In genomic region chr6:107550241-107550840, GRCh38 we compare ENCODE assay signal across 17 cellular contexts.
DNase-seq lines count a peak whose midpoint lies in the region; ATAC-seq and TF ChIP-seq lines count a peak whose summit lies in the region.
"Had no signal": no experiment of that assay in that cellular context is flagged by ENCODE, and none has a peak within 500 bp of the region (broad histone marks: within the 10 kb centered on the region; RNA-seq: fewer than 3 reads in every experiment).

No MANE protein-coding gene starts in this region.

- no peak overlapping the region for H3K9ac ChIP-seq in Karpas-422 (ENCODE audit: low read length)
- peak overlapping the region; percentile 50 for H3K9ac ChIP-seq in OCI-LY1 (ENCODE audit: low read length)

- no peaks in the 10 kb centered on the region for H3F3A ChIP-seq in OCI-LY1 (ENCODE audit: insufficient read depth, low read length)

- H3K36me3 ChIP-seq in Karpas-422 (ENCODE audit: insufficient read depth, low read length) (0 out of 2 replicates have a peak, but pooled peaks cover 4% of the 10 kb centered on the region), OCI-LY1 (ENCODE audit: insufficient read depth, low read length) (peaks cover 49% of the 10 kb centered on the region)
- H3K36me3 ChIP-seq: brain microvascular endothelial cell had no signal

- no peaks in the 10 kb centered on the region for H3K9me2 ChIP-seq in Karpas-422 (replicated peaks; ENCODE audit: insufficient read depth, low read length)
- no peaks in the 10 kb centered on the region for H3K9me2 ChIP-seq in OCI-LY1 (ENCODE audit: low read depth, low read length)

- H2AFZ ChIP-seq in Karpas-422 (ENCODE audit: low read length): no peak overlapping the region
- no peak overlapping the region for H2AFZ ChIP-seq in OCI-LY1 (ENCODE audit: low read length)

- intact Hi-C loops in Right ventricle myocardium inferior (cut with DNase I): no loop called here

- TF ChIP-seq CTCF in OCI-LY1 (IDR thresholded peaks at IDR 0.05; ENCODE audit: low read length): no peak

- ATAC-seq in GM21390 (IDR thresholded peaks at IDR 0.05; ENCODE audit: unreplicated experiment) (no peak), Right ventricle myocardium inferior (no peak)
- ATAC-seq: activated T-helper 17 cell treated with anti-CD3 and anti-CD28 coated beads, Interleukin-2, amount 50 U/mL, for 72 hours; K562 had no signal

- peak overlapping the region; percentile 59 for H3K27ac ChIP-seq in Karpas-422 (ENCODE audit: low read length)
- H3K27ac ChIP-seq in OCI-LY1 (ENCODE audit: low read depth, low read length, poor library complexity, severe bottlenecking): peak overlapping the region; percentile 98
- H3K27ac ChIP-seq: brain microvascular endothelial cell, skin epidermis had no signal

- peak overlapping the region; percentile 15 for H3K4me2 ChIP-seq in Karpas-422 (ENCODE audit: low read depth, low read length, poor library complexity, severe bottlenecking)
- H3K4me2 ChIP-seq in OCI-LY1 (ENCODE audit: low read length): peak overlapping the region; percentile 68

- H3K4me1 ChIP-seq in Karpas-422 (ENCODE audit: low read length): peaks cover 22% of the 10 kb centered on the region
- peaks cover 30% of the 10 kb centered on the region for H3K4me1 ChIP-seq in OCI-LY1 (ENCODE audit: insufficient read depth, low read length, severe bottlenecking)

- DNase-seq in Karpas-422 (peak; percentile 53), glomerular visceral epithelial cell (ENCODE audit: extremely low spot score) (peak; percentile 9), superior temporal gyrus (ENCODE audit: extremely low spot score) (peak; percentile 73), NOMO-1 treated with dmso at 0.1 percent for 144 hours (lab: John Stamatoyannopoulos, UW; ENCODE audit: unreplicated experiment) (no peak), NCI-H1930 (lab: John Stamatoyannopoulos, UW) (no peak), Right ventricle myocardium inferior (ENCODE audit: missing footprints) (no peak)
- DNase-seq: activated CD4-positive, alpha-beta T cell treated with anti-CD3 and anti-CD28 coated beads for 48 hours; BE2C; brain microvascular endothelial cell; GF-D8; NCI-H1092; SHP77 had no signal

- H3K9me3 ChIP-seq in Karpas-422 (ENCODE audit: low read length): no peaks in the 10 kb centered on the region
- no peaks in the 10 kb centered on the region for H3K9me3 ChIP-seq in OCI-LY1 (ENCODE audit: low read length)
- H3K9me3 ChIP-seq: BE2C had no signal

- H3K4me3 ChIP-seq in Karpas-422 (ENCODE audit: low read length): no peak overlapping the region
- H3K4me3 ChIP-seq in OCI-LY1 (ENCODE audit: low read depth, low read length, poor library complexity, severe bottlenecking): peak overlapping the region; percentile 42
- H3K4me3 ChIP-seq: K562, skin epidermis had no signal

- no peaks in the 10 kb centered on the region for H4K20me1 ChIP-seq in Karpas-422 (ENCODE audit: insufficient read depth, low read depth, low read length)
- H4K20me1 ChIP-seq in OCI-LY1 (ENCODE audit: insufficient read depth, low read length): no peaks in the 10 kb centered on the region

- H3K27me3 ChIP-seq in Karpas-422 (ENCODE audit: low read length): no peaks in the 10 kb centered on the region
- H3K27me3 ChIP-seq in OCI-LY1 (ENCODE audit: insufficient read depth, low read length): no peaks in the 10 kb centered on the region
- H3K27me3 ChIP-seq: BE2C, brain microvascular endothelial cell had no signal

- H3K79me2 ChIP-seq in Karpas-422 (ENCODE audit: low read length) (peaks cover 50% of the 10 kb centered on the region), OCI-LY1 (ENCODE audit: insufficient read depth, low read length) (no peaks in the 10 kb centered on the region)

Comparison
In these comparisons a context has a peak if more than half of its experiments do, and no peak if none do; other contexts are left out.
1. DNase-seq: peak in Karpas-422 (single experiment), glomerular visceral epithelial cell (single experiment) and superior temporal gyrus (single experiment); none in NOMO-1 treated with dmso at 0.1 percent for 144 hours (single experiment), NCI-H1930 (0 of 2) and Right ventricle myocardium inferior (single experiment).